ENCODE assay signal across 18 cellular contexts in genomic region chr18:11392292-11392691, GRCh38.
DNase-seq lines count a peak whose midpoint lies in the region; ATAC-seq, FAIRE-seq and TF ChIP-seq lines count a peak whose summit lies in the region.
"Had no signal": no experiment of that assay in that cellular context is flagged by ENCODE, and none has a peak within 500 bp of the region (broad histone marks: within the 10 kb centered on the region; RNA-seq: fewer than 3 reads in every experiment).

No MANE protein-coding gene starts in this region.

- H3K9ac ChIP-seq in NT2/D1 (ENCODE audit: insufficient read length, low read depth) = no peak overlapping the region

- FAIRE-seq in H54 (lab: Jason Lieb, UNC) = peak; percentile 98
- no peak for FAIRE-seq in frontal cortex (lab: Jason Lieb, UNC)
- FAIRE-seq: TTC549 had no signal

- H3K4me3 ChIP-seq in NT2/D1 (ENCODE audit: insufficient read length, low read depth) (no peak overlapping the region), neuron (ENCODE audit: low read length) (no peak overlapping the region)
- H3K4me3 ChIP-seq: breast epithelium, hepatocyte, left lung had no signal

- no peak for TF ChIP-seq POLR2A in H54 (IDR thresholded peaks at IDR 0.05; ENCODE audit: low read depth, low read length)

- H3K36me3 ChIP-seq in NT2/D1 (ENCODE audit: insufficient read depth, insufficient read length, low read length) = no peaks in the 10 kb centered on the region
- H3K36me3 ChIP-seq in neuron (ENCODE audit: insufficient read depth, low read length) = no peaks in the 10 kb centered on the region
- H3K36me3 ChIP-seq: breast epithelium, left lung had no signal

- DNase-seq in H54 (ENCODE audit: insufficient read length, low spot score) (peak; percentile 37), NT2/D1 (ENCODE audit: low read depth, low spot score) (peak; percentile 32), dermis blood vessel endothelial cell (peak; percentile 24), NCI-H510A (lab: John Stamatoyannopoulos, UW) (no peak), frontal cortex (ENCODE audit: low spot score in 2 of 2) (no peak)
- DNase-seq: activated CD4-positive, alpha-beta T cell treated with anti-CD3 and anti-CD28 coated beads, Interleukin-2, amount 50 U/mL, for 4 hours; activated T-cell treated with anti-CD3 and anti-CD28 coated beads, Interleukin-2, amount 50 U/mL, for 24 hours; dorsolateral prefrontal cortex; KG1; left lung; NCI-H1436; PC-3; stimulated activated CD4-positive, alpha-beta T cell treated with anti-CD3 and anti-CD28 coated beads, Interleukin-4, amount 100 ng/mL, for 4 hours had no signal

- H3K4me1 ChIP-seq in NT2/D1 (ENCODE audit: insufficient read depth, insufficient read length) (no peaks in the 10 kb centered on the region), neuron (ENCODE audit: insufficient read depth, low read length) (no peaks in the 10 kb centered on the region)
- H3K4me1 ChIP-seq: breast epithelium, left lung had no signal

- H3K27me3 ChIP-seq in NT2/D1 (ENCODE audit: insufficient read depth, insufficient read length) (no peaks in the 10 kb centered on the region), neuron (ENCODE audit: insufficient read depth, low read length) (no peaks in the 10 kb centered on the region)
- H3K27me3 ChIP-seq: breast epithelium, hepatocyte, left lung had no signal

- peak overlapping the region; percentile 17 for H2AFZ ChIP-seq in neuron (ENCODE audit: low read depth, low read length)
- H2AFZ ChIP-seq: hepatocyte had no signal

- no peak for ATAC-seq in GM19397 (IDR thresholded peaks at IDR 0.05; ENCODE audit: unreplicated experiment)
- ATAC-seq: left lung, PC-3 had no signal

- H3K9me3 ChIP-seq in NT2/D1 (ENCODE audit: insufficient read depth, low read length) = no peaks in the 10 kb centered on the region
- H3K9me3 ChIP-seq in neuron (ENCODE audit: low read length) = no peaks in the 10 kb centered on the region
- H3K9me3 ChIP-seq: breast epithelium, left lung had no signal

Comparison
In these comparisons a context has a peak if more than half of its experiments do, and no peak if none do; other contexts are left out.
1. DNase-seq: peak in H54 (single experiment), NT2/D1 (single experiment) and dermis blood vessel endothelial cell (single experiment); none in NCI-H510A (single experiment) and frontal cortex (0 of 2).